In the genomic region with DNA sequence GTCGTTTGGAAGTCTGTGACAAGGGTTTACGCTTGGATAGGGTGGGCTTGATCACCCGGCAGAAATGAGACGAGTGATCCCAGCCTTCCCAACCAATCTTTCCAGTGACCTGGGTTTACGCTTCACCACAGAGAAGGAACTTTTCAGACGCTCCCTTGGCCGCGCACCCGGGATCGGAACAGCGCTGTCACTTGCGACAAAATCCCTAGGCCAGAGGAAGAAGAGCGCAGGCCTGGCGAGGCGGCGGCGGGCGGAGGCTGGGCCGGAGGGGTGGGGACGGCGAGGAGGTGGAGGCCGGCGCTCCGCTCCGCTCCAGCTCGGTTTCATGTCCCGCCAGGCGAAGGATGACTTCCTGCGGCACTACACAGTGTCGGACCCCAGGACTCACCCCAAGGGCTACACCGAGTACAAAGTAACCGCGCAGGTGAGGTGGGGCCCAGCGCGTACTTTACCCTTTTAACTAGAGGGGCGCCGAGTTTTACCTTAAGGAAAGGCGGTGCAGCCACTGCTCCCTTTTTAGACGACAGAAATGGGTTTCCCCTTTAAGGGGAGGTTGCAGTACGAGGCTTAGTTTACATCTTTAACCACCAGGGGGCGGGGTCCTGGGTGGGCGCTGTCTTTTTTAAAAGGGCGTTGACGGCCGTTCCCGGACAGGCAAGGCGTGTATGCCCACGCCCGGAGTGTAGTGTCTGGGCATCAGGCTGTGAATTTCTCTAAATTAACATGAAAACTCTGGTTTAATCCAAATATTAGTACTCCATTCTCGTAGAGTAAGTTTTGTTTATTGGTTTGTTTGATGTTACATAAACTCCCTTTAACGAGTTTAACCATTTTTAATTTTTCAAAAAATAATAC, we compare ENCODE assay signal across 8 cellular contexts. TPM values are rescaled to one million over a fixed set of nuclear protein-coding genes. Genes with fewer than 3 reads are reported as not detected.
DNase-seq lines count a peak whose midpoint lies in the region; ATAC-seq, FAIRE-seq and TF ChIP-seq lines count a peak whose summit lies in the region.

A gene with protein sequence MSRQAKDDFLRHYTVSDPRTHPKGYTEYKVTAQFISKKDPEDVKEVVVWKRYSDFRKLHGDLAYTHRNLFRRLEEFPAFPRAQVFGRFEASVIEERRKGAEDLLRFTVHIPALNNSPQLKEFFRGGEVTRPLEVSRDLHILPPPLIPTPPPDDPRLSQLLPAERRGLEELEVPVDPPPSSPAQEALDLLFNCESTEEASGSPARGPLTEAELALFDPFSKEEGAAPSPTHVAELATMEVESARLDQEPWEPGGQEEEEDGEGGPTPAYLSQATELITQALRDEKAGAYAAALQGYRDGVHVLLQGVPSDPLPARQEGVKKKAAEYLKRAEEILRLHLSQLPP (plus strand): TSS at position 227 of the 855 bp plus-strand sequence. CDS start 99 bp downstream, at position 326.

- peak within 1 kb of the TSS; percentile 68 to 78 (median 75) for H3K4me3 ChIP-seq in HepG2 (replicated peaks in 1 of 3; ENCODE audit: insufficient read depth in 1 of 3, low read depth in 2 of 3, low read length in 3 of 3)

- H3K4me1 ChIP-seq in HepG2 (ENCODE audit: insufficient read depth, low read length), result peaks cover 48% of the 10 kb centered on the region

- H3K9ac ChIP-seq in HepG2 (ENCODE audit: insufficient read depth, low read depth, low read length), result peak within 1 kb of the TSS; percentile 72

- peak; percentile 88 for DNase-seq in CD14-positive monocyte (ENCODE audit: low spot score)
- DNase-seq in NCI-H69 (lab: John Stamatoyannopoulos, UW), result peak; percentile 99
- DNase-seq in activated CD4-positive, alpha-beta T cell treated with anti-CD3 and anti-CD28 coated beads, Interleukin-2, amount 50 U/mL, for 1 hour, result peak; percentile 83
- DNase-seq in HepG2 (ENCODE audit: low spot score), result peak; percentile 94
- DNase-seq in stimulated activated CD4-positive, alpha-beta T cell treated with anti-CD3 and anti-CD28 coated beads, Interleukin-4, amount 100 ng/mL, for 1 hour, result peak; percentile 82

- peak within 1 kb of the TSS; percentile 84 for H2AFZ ChIP-seq in HepG2 (ENCODE audit: low read length)

- CTCF ChIA-PET in HepG2 (lab: Yijun Ruan, JAX; ENCODE audit: low intra/inter-chr PET ratio, low total read pairs), result interaction anchor here (1.2 to 3.3 kb wide), 4 partner anchors 13 to 50 kb away, joined by 5 to 17 read pairs (median 8); a partner anchor contains a TSS

- H3K27ac Mint-ChIP-seq in CD14-positive monocyte, result peak within 1 kb of the TSS; percentile 71 to 95 (median 90)
- H3K27ac Mint-ChIP-seq in dendritic cell treated with granulocyte-macrophage colony-stimulating factor and Interleukin-4, amounts not matched to agents 40 ng/mL and 50 ng/mL, for 4 days, result peak within 1 kb of the TSS; percentile 80

- TF ChIP-seq CTCF in CD14-positive monocyte (IDR thresholded peaks at IDR 0.05) (peak; percentile 90), HepG2 (CRISPR knock-in tag; IDR thresholded peaks at IDR 0.05) (peak; percentile 74)

- peaks cover 0 to 7% of the 10 kb centered on the region in 2 experiments; a peak in 3 of 5 replicates for H3K36me3 ChIP-seq in HepG2 (replicated peaks in 1 of 2; ENCODE audit: control insufficient read depth in 1 of 2, insufficient read depth in 2 of 2, low read length in 2 of 2)

- peaks cover 0 to 1% (median 0%) of the 10 kb centered on the region in 3 donors for H3K27me3 Mint-ChIP-seq in CD14-positive monocyte (ENCODE audit: low read depth in 3 of 3)
- H3K27me3 Mint-ChIP-seq in dendritic cell treated with granulocyte-macrophage colony-stimulating factor and Interleukin-4, amounts not matched to agents 40 ng/mL and 50 ng/mL, for 4 days, result no peaks in the 10 kb centered on the region

- H3K4me2 ChIP-seq in HepG2 (ENCODE audit: low read depth, low read length), result peak within 1 kb of the TSS; percentile 81

- peak; percentile 49; the same call in 1 of the 2 replicates for TF ChIP-seq RAD21 in HepG2 (CRISPR knock-in tag; IDR thresholded peaks at IDR 0.05)

- H3K4me3 Mint-ChIP-seq in CD14-positive monocyte, result peak within 1 kb of the TSS; percentile 78 to 83
- H3K4me3 Mint-ChIP-seq in dendritic cell treated with granulocyte-macrophage colony-stimulating factor and Interleukin-4, amounts not matched to agents 40 ng/mL and 50 ng/mL, for 4 days, result peak within 1 kb of the TSS; percentile 75

- 2% methylated on average over 33 of the region's 51 CpGs for WGBS in HepG2 (ENCODE audit: low lambda C conversion rate)

- POLR2A ChIA-PET in HepG2 (lab: Yijun Ruan, JAX), result interaction anchor here (0.7 to 2.6 kb wide), 7 partner anchors 13 to 107 kb away, joined by 3 to 10 read pairs (median 4); a partner anchor contains a TSS

- TF ChIP-seq EP300 in HepG2 (IDR thresholded peaks at IDR 0.05; ENCODE audit: low read depth in 2 of 2, low read length in 2 of 2) (no peak), HepG2 (CRISPR knock-in tag; IDR thresholded peaks at IDR 0.05; ENCODE audit: borderline replicate concordance) (no peak)

- ATAC-seq in GM19351 (IDR thresholded peaks at IDR 0.05; ENCODE audit: unreplicated experiment) (peak; percentile 83), HG03521 (IDR thresholded peaks at IDR 0.05; ENCODE audit: unreplicated experiment) (peak; percentile 83), HepG2 (peak; percentile 89)

- BruUV-seq in HepG2 (replicated peaks; lab: Mats Ljungman, UMichigan), result no TSS peak

- no peaks in the 10 kb centered on the region for H3K9me3 ChIP-seq in HepG2 (ENCODE audit: low read length)

- intact Hi-C loops in CD14-positive monocyte (cut with micrococcal nuclease), result loop anchor here (5.0 to 10.0 kb wide), 3 partner anchors 55 to 547 kb away; a partner anchor contains a TSS
- intact Hi-C loops in dendritic cell treated with granulocyte-macrophage colony-stimulating factor and Interleukin-4, amounts not matched to agents 40 ng/mL and 50 ng/mL, for 4 days (cut with micrococcal nuclease), result loop anchor here (1.0 to 2.0 kb wide), 6 partner anchors 13 to 111 kb away; a partner anchor contains a TSS
- intact Hi-C loops in HepG2 (cut with micrococcal nuclease; ENCODE audit: unreplicated experiment), result loop anchor here (1.0 to 5.0 kb wide), 3 partner anchors 13 to 50 kb away; no protein-coding TSS in a partner anchor

- FAIRE-seq in HepG2 (lab: Jason Lieb, UNC), result peak; percentile 86

- H3K36me3 Mint-ChIP-seq in CD14-positive monocyte, result peaks cover 12 to 16% of the 10 kb centered on the region in 2 donors
- H3K36me3 Mint-ChIP-seq in dendritic cell treated with granulocyte-macrophage colony-stimulating factor and Interleukin-4, amounts not matched to agents 40 ng/mL and 50 ng/mL, for 4 days (ENCODE audit: low read depth), result peaks cover 30% of the 10 kb centered on the region

- H3K9me3 Mint-ChIP-seq in CD14-positive monocyte, result peaks cover 0 to 3% (median 0%) of the 10 kb centered on the region in 7 donors
- no peaks in the 10 kb centered on the region for H3K9me3 Mint-ChIP-seq in dendritic cell treated with granulocyte-macrophage colony-stimulating factor and Interleukin-4, amounts not matched to agents 40 ng/mL and 50 ng/mL, for 4 days

- peaks cover 25% of the 10 kb centered on the region for H3K4me1 Mint-ChIP-seq in CD14-positive monocyte
- H3K4me1 Mint-ChIP-seq in dendritic cell treated with granulocyte-macrophage colony-stimulating factor and Interleukin-4, amounts not matched to agents 40 ng/mL and 50 ng/mL, for 4 days (ENCODE audit: low read depth), result peaks cover 25% of the 10 kb centered on the region

- peak; percentile 62 to 75 for TF ChIP-seq POLR2A in HepG2 (IDR thresholded peaks at IDR 0.05; ENCODE audit: insufficient read depth in 1 of 2, low read depth in 2 of 2, low read length in 2 of 2)

- H3K27me3 ChIP-seq in HepG2 (ENCODE audit: control insufficient read depth in 1 of 2, insufficient read depth in 2 of 2, low read length in 2 of 2), result no peaks in the 10 kb centered on the region; a peak in 1 of 5 replicates

- in situ Hi-C loops in HepG2 (cut with HindIII; ENCODE audit: extremely low pct_ligation_motif_present, low pct_unique_long_range_greater_than_20kb), result loop anchor here (5.0 kb wide), 1 partner anchor 40 kb away; no protein-coding TSS in a partner anchor

- peak within 1 kb of the TSS; percentile 85 for H3K27ac ChIP-seq in HepG2 (ENCODE audit: extremely low read length, insufficient read depth, low read length)

- no peaks in the 10 kb centered on the region for H3K79me2 ChIP-seq in HepG2 (ENCODE audit: insufficient read depth, low read length)

- no peaks in the 10 kb centered on the region for H4K20me1 ChIP-seq in HepG2 (ENCODE audit: insufficient read depth, low read length)

RNA-seq across cellular contexts. Expression of the gene that starts here (rescaled TPM):
- polyA plus RNA-seq in CD14-positive monocyte (10 to 100 TPM; 16.2 to 17.8 TPM), HepG2 (2011; rRNA removed) (19.1 and 21.2 TPM in 2 replicates)
- total RNA-seq in HepG2 (2016; rRNA removed; fragmentation: Illumina TruSeq; extraction: Trizol), result 20.7 and 22.6 TPM in 2 replicates
- total RNA-seq in HepG2 (2016; cell fraction: cytosol; rRNA removed; fragmentation: Illumina TruSeq; extraction: Trizol; ENCODE audit: low read depth), result 12.1 and 12.4 TPM in 2 replicates
- 18.5 and 24.1 TPM in 2 replicates for total RNA-seq in HepG2 (2016; cell fraction: insoluble cytoplasmic fraction; rRNA removed; fragmentation: Illumina TruSeq; extraction: Trizol)
- total RNA-seq in HepG2 (2016; cell fraction: membrane; rRNA removed; fragmentation: Illumina TruSeq; extraction: Trizol), result 27.2 and 28.7 TPM in 2 replicates
- total RNA-seq in HepG2 (2016; cell fraction: nucleus; rRNA removed; fragmentation: Illumina TruSeq; extraction: Trizol), result 11.7 and 12.8 TPM in 2 replicates
- polyA plus RNA-seq in HepG2 (2011; cell fraction: cytosol; rRNA removed), result 16.1 and 20.9 TPM in 2 replicates
- 17.0 and 18.7 TPM in 2 replicates for polyA plus RNA-seq in HepG2 (2011; cell fraction: nucleus; rRNA removed)
- polyA plus RNA-seq in HepG2 (2012), result 5.5 and 18.8 TPM in 2 replicates
- polyA plus RNA-seq in HepG2 (2016; cell fraction: cytosol; fragmentation: Illumina TruSeq; extraction: Trizol; ENCODE audit: low read depth), result 17.8 and 20.3 TPM in 2 replicates
- polyA plus RNA-seq in HepG2 (2016; cell fraction: insoluble cytoplasmic fraction; fragmentation: Illumina TruSeq; extraction: Trizol; ENCODE audit: low read depth), result 31.4 and 39.7 TPM in 2 replicates
- polyA plus RNA-seq in HepG2 (2016; cell fraction: membrane; fragmentation: Illumina TruSeq; extraction: Trizol; ENCODE audit: low read depth), result 29.3 and 33.3 TPM in 2 replicates
- 27.1 and 31.4 TPM in 2 replicates for polyA plus RNA-seq in HepG2 (2016; cell fraction: nucleus; fragmentation: Illumina TruSeq; extraction: Trizol; ENCODE audit: insufficient read depth, low read depth)
- 13.9 and 15.8 TPM in 2 replicates for polyA minus RNA-seq in HepG2 (2011; rRNA and poly(A)+ RNA removed; ENCODE audit: low replicate concordance)
- 8.7 and 13.6 TPM in 2 replicates for polyA minus RNA-seq in HepG2 (2011; cell fraction: cytosol; rRNA and poly(A)+ RNA removed)
- 3.9 and 5.5 TPM in 2 replicates for polyA minus RNA-seq in HepG2 (2011; cell fraction: nucleus; rRNA and poly(A)+ RNA removed)

Comparison
In these comparisons a context has a peak if more than half of its experiments do, and no peak if none do; other contexts are left out.
1. Peak in every context shown above with its lines: DNase-seq, ATAC-seq, H3K4me3 ChIP-seq and H3K27ac ChIP-seq.